Comparison of ENCODE assay signal across 2 cellular contexts in genomic region chr22:42994276-42994916, GRCh38.
A peak's percentile ranks its signal among the peaks of the same experiment; 100 is the strongest.
TF ChIP-seq lines count a peak whose summit lies in the region.

No MANE protein-coding gene starts in this region.

TF ChIP-seq in GM23338, 12 proteins besides CTCF, POLR2A, EP300 and RAD21:
- TF ChIP-seq REST (IDR thresholded peaks at IDR 0.05; ENCODE audit: unreplicated experiment) (no peak), EZH2 (IDR thresholded peaks at IDR 0.05; ENCODE audit: low read depth, unreplicated experiment) (no peak), ZNF114 (CRISPR knock-in tag; IDR thresholded peaks at IDR 0.05) (no peak), NANOG (IDR thresholded peaks at IDR 0.05; ENCODE audit: borderline replicate concordance) (no peak), POLR2AphosphoS5 (IDR thresholded peaks at IDR 0.05; ENCODE audit: low read depth) (no peak), STAT1 (IDR thresholded peaks at IDR 0.05; ENCODE audit: unreplicated experiment) (no peak), JUNB (IDR thresholded peaks at IDR 0.05; ENCODE audit: unreplicated experiment) (no peak), CREB1 (CRISPR knock-in tag; IDR thresholded peaks at IDR 0.05; ENCODE audit: low read depth) (no peak), ZNF331 (CRISPR knock-in tag; IDR thresholded peaks at IDR 0.05; ENCODE audit: low read depth) (no peak)

TF ChIP-seq in HepG2, 621 proteins besides CTCF, POLR2A, EP300 and RAD21 (continued from another document and continues in another):
- TF ChIP-seq ARID5B (CRISPR knock-in tag; IDR thresholded peaks at IDR 0.05) (no peak), MAX (IDR thresholded peaks at IDR 0.05) (peak; percentile 69; the same call in 1 of the 2 replicates), PTBP1 (IDR thresholded peaks at IDR 0.05; ENCODE audit: low read depth, low read length, poor library complexity, severe bottlenecking) (peak; percentile 67), ZNF558 (CRISPR knock-in tag; IDR thresholded peaks at IDR 0.05; ENCODE audit: borderline replicate concordance) (0 out of 2 replicates have a peak, but pooled peaks have one; percentile 44), PAF1 (CRISPR knock-in tag; IDR thresholded peaks at IDR 0.05) (no peak), ZNF292 (CRISPR knock-in tag; IDR thresholded peaks at IDR 0.05; ENCODE audit: borderline replicate concordance, low read depth) (0 out of 2 replicates have a peak, but pooled peaks have one; percentile 10), ZNF136 (CRISPR knock-in tag; IDR thresholded peaks at IDR 0.05; ENCODE audit: low read depth) (no peak), ZFY (CRISPR knock-in tag; IDR thresholded peaks at IDR 0.05) (peak; percentile 20; the same call in 1 of the 2 replicates), PITX1 (CRISPR knock-in tag; IDR thresholded peaks at IDR 0.05) (0 out of 2 replicates have a peak, but pooled peaks have one; percentile 3), KDM2A (CRISPR knock-in tag; IDR thresholded peaks at IDR 0.05; ENCODE audit: borderline replicate concordance, low read depth) (0 out of 2 replicates have a peak, but pooled peaks have one; percentile 38), SSRP1 (CRISPR knock-in tag; IDR thresholded peaks at IDR 0.05) (peak; percentile 26; the same call in 1 of the 2 replicates), ZKSCAN1 (IDR thresholded peaks at IDR 0.05; ENCODE audit: low read length) (no peak), AHDC1 (CRISPR knock-in tag; IDR thresholded peaks at IDR 0.05; ENCODE audit: borderline replicate concordance) (no peak), ZBTB7A (CRISPR knock-in tag; IDR thresholded peaks at IDR 0.05) (0 out of 2 replicates have a peak, but pooled peaks have one; percentile 40), REPIN1 (CRISPR knock-in tag; IDR thresholded peaks at IDR 0.05; ENCODE audit: borderline replicate concordance, low read depth) (0 out of 2 replicates have a peak, but pooled peaks have one; percentile 9), MAFG (CRISPR knock-in tag; IDR thresholded peaks at IDR 0.05) (0 out of 2 replicates have a peak, but pooled peaks have one; percentile 18), ZNF432 (CRISPR knock-in tag; IDR thresholded peaks at IDR 0.05; ENCODE audit: borderline replicate concordance) (0 out of 2 replicates have a peak, but pooled peaks have one; percentile 36), NKX3-1 (CRISPR knock-in tag; IDR thresholded peaks at IDR 0.05) (0 out of 2 replicates have a peak, but pooled peaks have one; percentile 12), AGO2 (optimal IDR thresholded peaks at IDR 0.05; ENCODE audit: low read depth, low read length) (peak; percentile 73), MYC (CRISPR knock-in tag; IDR thresholded peaks at IDR 0.05; ENCODE audit: borderline replicate concordance) (peak; percentile 75; the same call in 1 of the 2 replicates), BHLHE40 (IDR thresholded peaks at IDR 0.05; ENCODE audit: low read length) (peak; percentile 81), KDM3A (CRISPR knock-in tag; IDR thresholded peaks at IDR 0.05; ENCODE audit: low read depth) (no peak; the same call in 1 of the 2 replicates), ZFP36L1 (CRISPR knock-in tag; IDR thresholded peaks at IDR 0.05) (0 out of 2 replicates have a peak, but pooled peaks have one; percentile 42), THAP8 (CRISPR knock-in tag; IDR thresholded peaks at IDR 0.05; ENCODE audit: borderline replicate concordance) (peak; percentile 47; the same call in 1 of the 2 replicates), ZNF546 (CRISPR knock-in tag; conservative IDR thresholded peaks at IDR 0.05) (no peak), ZNF3 (CRISPR knock-in tag; IDR thresholded peaks at IDR 0.05) (0 out of 2 replicates have a peak, but pooled peaks have one; percentile 6), ZNF687 (CRISPR knock-in tag; IDR thresholded peaks at IDR 0.05) (peak; percentile 72), ZC3H4 (CRISPR knock-in tag; IDR thresholded peaks at IDR 0.05; ENCODE audit: borderline replicate concordance) (peak; percentile 97; the same call in 1 of the 2 replicates), AHR (CRISPR knock-in tag; IDR thresholded peaks at IDR 0.05) (peak; percentile 17; the same call in 1 of the 2 replicates), YEATS4 (CRISPR knock-in tag; IDR thresholded peaks at IDR 0.05; ENCODE audit: borderline replicate concordance) (peak; percentile 14; the same call in 1 of the 2 replicates), ZNF800 (CRISPR knock-in tag; IDR thresholded peaks at IDR 0.05) (0 out of 2 replicates have a peak, but pooled peaks have one; percentile 9), KMT2B (CRISPR knock-in tag; IDR thresholded peaks at IDR 0.05) (no peak), SRY (CRISPR knock-in tag; IDR thresholded peaks at IDR 0.05) (peak; percentile 30; the same call in 1 of the 2 replicates), RBFOX2 (IDR thresholded peaks at IDR 0.05; ENCODE audit: low read depth, low read length) (peak; percentile 62), ATF2 (CRISPR knock-in tag; IDR thresholded peaks at IDR 0.05) (0 out of 2 replicates have a peak, but pooled peaks have one; percentile 1), HNRNPL (IDR thresholded peaks at IDR 0.05; ENCODE audit: low read depth, low read length) (0 out of 2 replicates have a peak, but pooled peaks have one; percentile 37), RBM22 (optimal IDR thresholded peaks at IDR 0.05; ENCODE audit: low read length) (peak; percentile 82), HOXA7 (CRISPR knock-in tag; IDR thresholded peaks at IDR 0.05) (no peak), ZNF746 (CRISPR knock-in tag; IDR thresholded peaks at IDR 0.05) (0 out of 2 replicates have a peak, but pooled peaks have one; percentile 16), MED1 (CRISPR knock-in tag; IDR thresholded peaks at IDR 0.05) (0 out of 2 replicates have a peak, but pooled peaks have one; percentile 4)
